10 cellular contexts compared by ENCODE assay signal in the genomic region with DNA sequence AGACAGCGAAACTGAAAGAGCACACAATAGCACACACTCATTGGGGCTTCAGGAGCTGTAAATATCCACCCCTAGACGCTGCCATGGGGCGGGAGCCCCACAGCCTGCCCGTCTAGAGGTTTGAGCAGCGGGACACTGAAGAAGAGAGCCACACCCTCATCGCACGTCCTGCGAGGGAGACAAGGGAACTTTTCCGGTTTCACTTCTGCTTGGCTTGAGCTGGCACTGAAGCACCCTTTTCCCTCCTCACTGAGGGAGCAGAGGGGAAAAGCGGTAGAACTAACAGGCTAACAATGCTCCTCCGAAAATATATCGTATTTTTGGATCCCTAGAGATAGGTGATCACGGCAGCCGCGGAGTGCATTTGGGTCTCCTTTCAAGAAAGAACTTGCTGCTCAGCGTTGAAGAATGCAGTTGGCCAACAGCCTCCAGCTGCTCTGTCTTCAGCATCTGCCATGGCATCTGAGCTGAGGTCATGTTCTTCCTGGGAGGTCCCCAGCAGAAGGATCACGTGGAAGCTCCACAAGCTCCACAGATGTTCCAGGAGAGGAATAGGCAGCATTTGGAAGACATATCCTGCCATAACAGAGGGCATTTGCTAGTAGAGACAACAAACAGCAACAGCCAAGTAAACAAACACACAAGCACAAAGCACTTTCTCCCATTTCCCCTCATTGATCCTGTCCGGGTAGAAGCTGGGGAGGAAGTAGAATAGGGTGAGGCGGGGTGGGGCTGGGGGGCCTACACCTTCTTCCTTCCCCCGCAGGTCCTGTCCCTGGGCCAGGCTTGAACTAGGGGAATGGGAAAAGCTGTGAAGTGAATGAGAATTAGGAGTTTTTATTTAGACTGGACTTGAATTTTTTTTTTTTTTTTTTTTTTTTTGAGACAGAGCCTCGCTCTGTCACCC. TPM values are rescaled to one million over a fixed set of nuclear protein-coding genes. Genes with fewer than 3 reads are reported as not detected.
A peak's percentile ranks its signal among the peaks of the same experiment; 100 is the strongest.
DNase-seq lines count a peak whose midpoint lies in the region; ATAC-seq, FAIRE-seq and TF ChIP-seq lines count a peak whose summit lies in the region.
"Had no signal": no experiment of that assay in that cellular context is flagged by ENCODE, and none has a peak within 500 bp of the region (broad histone marks: within the 10 kb centered on the region; RNA-seq: fewer than 3 reads in every experiment).

No MANE protein-coding gene starts in this region.

- H3K79me2 ChIP-seq in H1 (ENCODE audit: control insufficient read depth in 1 of 2, insufficient read depth in 2 of 2, low read length in 2 of 2), result no peaks in the 10 kb centered on the region

- H3K4me1 Mint-ChIP-seq in activated CD4-positive, alpha-beta T cell treated with anti-CD3 and anti-CD28 coated beads, Interleukin-2, amount 10 ng/mL, durations not matched to agents 7 days and 5 days, result peaks cover 14% of the 10 kb centered on the region

- no peak for TF ChIP-seq RAD21 in H1 (IDR thresholded peaks at IDR 0.05 in 1 of 2, conservative IDR thresholded peaks at IDR 0.05 in 1 of 2; ENCODE audit: low read depth in 2 of 2, low read length in 2 of 2)

- H3K4me3 Mint-ChIP-seq in activated CD4-positive, alpha-beta T cell treated with anti-CD3 and anti-CD28 coated beads, Interleukin-2, amount 10 ng/mL, durations not matched to agents 7 days and 5 days, result peak overlapping the region; percentile 45

- H3K56ac ChIP-seq in H1 (replicated peaks; ENCODE audit: insufficient read length, low read depth, low read length), result no peak overlapping the region

- H3K18ac ChIP-seq in H1 (ENCODE audit: extremely low read depth, low read length), result no peak overlapping the region

- TF ChIP-seq EP300 in H1 (IDR thresholded peaks at IDR 0.05; ENCODE audit: borderline replicate concordance in 1 of 2, low read depth in 2 of 2, low read length in 2 of 2), result no peak

- H2AK5ac ChIP-seq in H1 (ENCODE audit: low read depth, low read length), result no peak overlapping the region

- H3K4me3 ChIP-seq in H1 (ENCODE audit: extremely low read depth in 1 of 4, insufficient read depth in 2 of 4, low read depth in 3 of 4, low read length in 4 of 4), result no peak overlapping the region

- H2BK5ac ChIP-seq in H1 (ENCODE audit: low read depth, low read length), result no peak overlapping the region

- no peak overlapping the region; the same call in 1 of the 2 replicates for H4K8ac ChIP-seq in H1 (ENCODE audit: extremely low read depth, insufficient read depth, low read length)

- H3K4me1 ChIP-seq in H1 (replicated peaks in 1 of 4; ENCODE audit: control insufficient read depth in 3 of 4, insufficient read depth in 4 of 4, low read length in 3 of 4), result no peaks in the 10 kb centered on the region

- WGBS in H1 (ENCODE audit: extremely low coverage in 1 of 2, insufficient coverage in 1 of 2, insufficient read length in 1 of 2, insufficient replicate concordance in 2 of 2, low coverage in 1 of 2, low lambda C conversion rate in 2 of 2, missing lambda C conversion rate in 1 of 2), 2 experiments, result 91% methylated on average over 21 of the region's 21 CpGs; no CpG with 5 or more reads in 1 of the 2 experiments

- no peak overlapping the region for H3K4me2 ChIP-seq in H1 (ENCODE audit: insufficient read depth in 1 of 2, low read depth in 2 of 2, low read length in 2 of 2)

- H3K27me3 Mint-ChIP-seq in activated CD4-positive, alpha-beta T cell treated with anti-CD3 and anti-CD28 coated beads, Interleukin-2, amount 10 ng/mL, durations not matched to agents 7 days and 5 days, result peaks cover 31% of the 10 kb centered on the region

- H2BK12ac ChIP-seq in H1 (ENCODE audit: low read depth, low read length), result no peak overlapping the region

- no peak overlapping the region for H4K5ac ChIP-seq in H1 (ENCODE audit: insufficient read length, low read depth, low read length)

- H2AFZ ChIP-seq in H1 (ENCODE audit: low read length), result peak overlapping the region; percentile 40; the same call in 1 of the 2 replicates

- in situ Hi-C loops in SK-MEL-5 (cut with HindIII; ENCODE audit: low pct_unique_long_range_greater_than_20kb, low sequenced_read_pairs), result no loop called here

- no peak for FAIRE-seq in H1 (lab: Jason Lieb, UNC)
- FAIRE-seq: G401.6 had no signal

- CTCF ChIA-PET in activated CD4-positive, alpha-beta T cell treated with anti-CD3 and anti-CD28 coated beads, Interleukin-2, amount 10 ng/mL, durations not matched to agents 7 days and 5 days (lab: Charles Lee), result interaction anchor here (0.6 to 1.2 kb wide), 7 partner anchors 15 to 644 kb away, joined by 3 to 5 read pairs (median 3); no protein-coding TSS in a partner anchor
- CTCF ChIA-PET in H1 (lab: Charles Lee; ENCODE audit: partially characterized antibody), result interaction anchor here (0.6 to 1.3 kb wide), 6 partner anchors 9 to 1389 kb away, joined by 3 to 5 read pairs (median 3); no protein-coding TSS in a partner anchor

- DNase-seq in activated CD4-positive, alpha-beta T cell treated with anti-CD3 and anti-CD28 coated beads, Interleukin-2, amount 10 ng/mL, durations not matched to agents 7 days and 5 days, result peak; percentile 43
- DNase-seq in activated CD4-positive, alpha-beta T cell treated with anti-CD3 and anti-CD28 coated beads for 4 hours, result no peak
- DNase-seq in SK-MEL-5 (ENCODE audit: low read depth, low spot score) (peak; percentile 30), H1 (ENCODE audit: low read depth in 1 of 2, low spot score in 2 of 2) (no peak), myocyte (ENCODE audit: low read depth) (peak; percentile 93), NCI-H128 (lab: John Stamatoyannopoulos, UW; ENCODE audit: unreplicated experiment) (no peak)

- TF ChIP-seq CTCF in H1 (IDR thresholded peaks at IDR 0.05; ENCODE audit: control extremely low read depth in 1 of 3, insufficient read depth in 1 of 3, low read depth in 1 of 3, low read length in 3 of 3), result no peak

- no peaks in the 10 kb centered on the region for H3K9me3 Mint-ChIP-seq in activated CD4-positive, alpha-beta T cell treated with anti-CD3 and anti-CD28 coated beads, Interleukin-2, amount 10 ng/mL, durations not matched to agents 7 days and 5 days

- no peak overlapping the region for H3K14ac ChIP-seq in H1 (ENCODE audit: insufficient read length)

- no peak overlapping the region for H3K4ac ChIP-seq in H1 (replicated peaks; ENCODE audit: insufficient read length, low read depth, low read length)

- no peak overlapping the region for H3K27ac ChIP-seq in H1 (ENCODE audit: low read depth, low read length)

- H4K20me1 ChIP-seq in H1 (replicated peaks in 1 of 2; ENCODE audit: control insufficient read depth in 1 of 2, insufficient read depth in 2 of 2, low read length in 2 of 2), result no peaks in the 10 kb centered on the region

- H3K27ac Mint-ChIP-seq in activated CD4-positive, alpha-beta T cell treated with anti-CD3 and anti-CD28 coated beads, Interleukin-2, amount 10 ng/mL, durations not matched to agents 7 days and 5 days, result peak overlapping the region; percentile 86

- H3K23me2 ChIP-seq in H1 (ENCODE audit: low read depth, low read length), result no peaks in the 10 kb centered on the region

- H3K79me1 ChIP-seq in H1 (ENCODE audit: low read depth, low read length), result no peaks in the 10 kb centered on the region

- no peaks in the 10 kb centered on the region for H3K36me3 ChIP-seq in H1 (ENCODE audit: control insufficient read depth in 2 of 4, insufficient read depth in 4 of 4, low read length in 3 of 4)

- no peaks in the 10 kb centered on the region for H3K9me3 ChIP-seq in H1 (ENCODE audit: insufficient read depth in 2 of 2, low read depth in 1 of 2, low read length in 1 of 2)

- TF ChIP-seq POLR2A in H1 (IDR thresholded peaks at IDR 0.05; ENCODE audit: control extremely low read depth in 1 of 2, low read depth in 2 of 2, low read length in 2 of 2), result no peak

- H3K36me3 Mint-ChIP-seq in activated CD4-positive, alpha-beta T cell treated with anti-CD3 and anti-CD28 coated beads, Interleukin-2, amount 10 ng/mL, durations not matched to agents 7 days and 5 days (ENCODE audit: low read depth), result no peaks in the 10 kb centered on the region
- H3K36me3 Mint-ChIP-seq: brain had no signal

- ATAC-seq in HG03378 (IDR thresholded peaks at IDR 0.05; ENCODE audit: unreplicated experiment) (peak; percentile 80), GM19023 (IDR thresholded peaks at IDR 0.05; ENCODE audit: unreplicated experiment) (no peak)

- POLR2A ChIA-PET in activated CD4-positive, alpha-beta T cell treated with anti-CD3 and anti-CD28 coated beads, Interleukin-2, amount 10 ng/mL, durations not matched to agents 7 days and 5 days (lab: Charles Lee), result no interaction called here
- POLR2A ChIA-PET in H1 (lab: Charles Lee; ENCODE audit: partially characterized antibody), result interaction anchor here (0.6 kb wide), 1 partner anchor 7 kb away, joined by 3 read pairs; no protein-coding TSS in a partner anchor

- H4K91ac ChIP-seq in H1 (replicated peaks; ENCODE audit: insufficient read length, low read length), result no peak overlapping the region

- H3K27me3 ChIP-seq in H1 (replicated peaks in 1 of 4; ENCODE audit: control insufficient read depth in 3 of 4, extremely low read depth in 1 of 4, insufficient read depth in 3 of 4, low read length in 3 of 4), result no peaks in the 10 kb centered on the region

- no peak overlapping the region for H3K23ac ChIP-seq in H1 (ENCODE audit: insufficient read length)

- no peak overlapping the region for H3K9ac ChIP-seq in H1 (replicated peaks in 1 of 4; ENCODE audit: extremely low read depth in 1 of 4, low read depth in 3 of 4, low read length in 3 of 4)

- H2BK120ac ChIP-seq in H1 (replicated peaks; ENCODE audit: low read depth, low read length), result no peak overlapping the region

- no peak overlapping the region for H2BK15ac ChIP-seq in H1 (ENCODE audit: low read length)

- H2BK20ac ChIP-seq in H1 (ENCODE audit: low read length), result no peak overlapping the region

TF ChIP-seq in H1, 55 proteins besides CTCF, POLR2A, EP300 and RAD21 (continues in another document):
- no peak for TF ChIP-seq SRF (IDR thresholded peaks at IDR 0.05; ENCODE audit: low read depth, low read length)
- TF ChIP-seq GTF2F1 (IDR thresholded peaks at IDR 0.05; ENCODE audit: borderline replicate concordance, low read depth, low read length), result no peak

RNA-seq across cellular contexts. Expression of a gene that starts 44.8 kb away (rescaled TPM):
- 10 to 100 TPM; 66.4 to 88.7 TPM for total RNA-seq in activated CD4-positive, alpha-beta T cell treated with anti-CD3 and anti-CD28 coated beads, Interleukin-2, amount 10 ng/mL, durations not matched to agents 7 days and 5 days
- total RNA-seq in SK-MEL-5 (2014; rRNA removed; shearing (Covaris generic)), result 0.24 TPM in 1 of 2 replicates, not detected in the other
- not detected in 2 replicates for polyA plus RNA-seq in SK-MEL-5 (2015; cell fraction: cytosol; rRNA removed)
- polyA plus RNA-seq in SK-MEL-5 (2015; cell fraction: nucleus; rRNA removed), result not detected in 2 replicates
- total RNA-seq in H1 (2021; fragmentation: NEBNext Ultra II Directional; extraction: Animal tissue kit (Norgen Biotek cat#: 25700)), result not detected in 2 replicates
- not detected in 2 replicates for polyA plus RNA-seq in H1 (2011; rRNA removed)
- not detected for polyA plus RNA-seq in H1 (2011; cell fraction: cytosol; rRNA removed)
- polyA plus RNA-seq in H1 (2011; cell fraction: nucleus; rRNA removed), result not detected
- not detected in 4 replicates for polyA plus RNA-seq in H1 (2012, experiment 1 of 2)
- polyA plus RNA-seq in H1 (2012, experiment 2 of 2), result not detected
- not detected for polyA plus RNA-seq in H1 (2013, experiment 1 of 2)
- not detected for polyA plus RNA-seq in H1 (2013, experiment 2 of 2)
- polyA minus RNA-seq in H1 (2011; rRNA and poly(A)+ RNA removed), result not detected in 2 replicates
- not detected for polyA minus RNA-seq in H1 (2011; cell fraction: cytosol; rRNA and poly(A)+ RNA removed)
- polyA minus RNA-seq in H1 (2011; cell fraction: nucleus; rRNA and poly(A)+ RNA removed), result not detected
- total RNA-seq in myocyte, result not detected in 2 replicates
- polyA plus RNA-seq in myocyte (2012), result 1.3 TPM

Comparison
In these comparisons a context has a peak if more than half of its experiments do, and no peak if none do; other contexts are left out.
1. DNase-seq: peak in activated CD4-positive, alpha-beta T cell treated with anti-CD3 and anti-CD28 coated beads, Interleukin-2, amount 10 ng/mL, durations not matched to agents 7 days and 5 days (single experiment), SK-MEL-5 (single experiment) and myocyte (single experiment); none in activated CD4-positive, alpha-beta T cell treated with anti-CD3 and anti-CD28 coated beads for 4 hours (0 of 2), H1 (0 of 2) and NCI-H128 (single experiment).
2. RNA of a gene that starts 44.8 kb away (total RNA-seq): 66.4 to 88.7 TPM in activated CD4-positive, alpha-beta T cell treated with anti-CD3 and anti-CD28 coated beads, Interleukin-2, amount 10 ng/mL, durations not matched to agents 7 days and 5 days; not detected in myocyte, 0.24 TPM in SK-MEL-5 and not detected in H1; every median in the first group is over 10 times any median in the second.